In genomic region chr20:5977223-5977622, GRCh38 we compare ENCODE assay signal across 21 cellular contexts.
"Had no signal": no experiment of that assay in that cellular context is flagged by ENCODE, and none has a peak within 500 bp of the region (broad histone marks: within the 10 kb centered on the region; RNA-seq: fewer than 3 reads in every experiment).

No MANE protein-coding gene starts in this region.

- DNase-seq: effector CD4-positive, alpha-beta T cell; endodermal cell; glutamatergic neuron; immature natural killer cell; left ventricle myocardium inferior; lower lobe of right lung; mesenchymal stem cell; midbrain; naive B cell; occipital lobe; posterior cingulate gyrus; small intestine; stimulated activated CD4-positive, alpha-beta T cell treated with anti-CD3 and anti-CD28 coated beads, Interleukin-12 subunit alpha, Interleukin-12 subunit beta, amount 100 ng/mL, for 4 hours; stimulated activated naive CD4-positive, alpha-beta T cell; stomach; trophoblast cell had no signal

- H3K27ac Mint-ChIP-seq: endodermal cell, nephron had no signal

- H3K27me3 Mint-ChIP-seq: naive B cell had no signal

- H3K9me3 ChIP-seq: esophagus muscularis mucosa, gastroesophageal sphincter, left ventricle myocardium inferior, lower lobe of right lung, right atrium auricular region, stomach had no signal

- H3K27me3 ChIP-seq: esophagus muscularis mucosa, gastroesophageal sphincter, right atrium auricular region, stomach had no signal

- ATAC-seq: gastroesophageal sphincter, lower lobe of right lung had no signal

- H3K4me1 Mint-ChIP-seq: endodermal cell, immature natural killer cell, naive B cell, nephron had no signal

- H3K27ac ChIP-seq: coronary artery, esophagus muscularis mucosa, gastroesophageal sphincter, left ventricle myocardium inferior, lower lobe of right lung, right atrium auricular region, stomach had no signal

- H3K9me3 Mint-ChIP-seq: endodermal cell, immature natural killer cell, naive B cell, nephron had no signal

- H3K4me1 ChIP-seq: esophagus muscularis mucosa, gastroesophageal sphincter, left ventricle myocardium inferior, lower lobe of right lung, right atrium auricular region, stomach had no signal

- H3K4me3 Mint-ChIP-seq: endodermal cell, immature natural killer cell, naive B cell, nephron had no signal

- H3K4me3 ChIP-seq: coronary artery, esophagus muscularis mucosa, gastroesophageal sphincter, left ventricle myocardium inferior, lower lobe of right lung, right atrium auricular region, stomach had no signal
